Comparison of ENCODE assay signal across 1 cellular context in genomic region chr3:47804571-47804970, GRCh38.
TF ChIP-seq lines count a peak whose summit lies in the region.

No MANE protein-coding gene starts in this region.

TF ChIP-seq in SK-N-SH treated with all-trans-retinoic acid at 6 μM for 48 hours, 23 proteins besides CTCF, POLR2A, EP300 and RAD21 (continued from another document):
- TF ChIP-seq TSHZ2 (CRISPR knock-in tag; IDR thresholded peaks at IDR 0.05) (no peak), CSDC2 (CRISPR knock-in tag; IDR thresholded peaks at IDR 0.05) (no peak), ZNF565 (CRISPR knock-in tag; conservative IDR thresholded peaks at IDR 0.05; ENCODE audit: low read depth) (no peak), PPARA (CRISPR knock-in tag; IDR thresholded peaks at IDR 0.05; ENCODE audit: borderline replicate concordance) (no peak), TOX (CRISPR knock-in tag; IDR thresholded peaks at IDR 0.05; ENCODE audit: borderline replicate concordance) (no peak), CREB5 (CRISPR knock-in tag; IDR thresholded peaks at IDR 0.05; ENCODE audit: low read depth) (no peak), ZFP3 (CRISPR knock-in tag; IDR thresholded peaks at IDR 0.05) (no peak), ZNF8 (CRISPR knock-in tag; IDR thresholded peaks at IDR 0.05) (no peak), GLIS3 (CRISPR knock-in tag; IDR thresholded peaks at IDR 0.05) (no peak), CSRNP3 (CRISPR knock-in tag; IDR thresholded peaks at IDR 0.05) (no peak), ZC3H10 (CRISPR knock-in tag; IDR thresholded peaks at IDR 0.05) (no peak), RARB (CRISPR knock-in tag; IDR thresholded peaks at IDR 0.05) (no peak), ESRRG (CRISPR knock-in tag; IDR thresholded peaks at IDR 0.05) (no peak), ZFP30 (CRISPR knock-in tag; IDR thresholded peaks at IDR 0.05) (no peak), OSR1 (CRISPR knock-in tag; IDR thresholded peaks at IDR 0.05) (no peak)
